ENCODE assay signal across 16 cellular contexts in genomic region chr17:45574376-45574775, GRCh38.
DNase-seq lines count a peak whose midpoint lies in the region; ATAC-seq, FAIRE-seq and TF ChIP-seq lines count a peak whose summit lies in the region.
"Had no signal": no experiment of that assay in that cellular context is flagged by ENCODE, and none has a peak within 500 bp of the region (broad histone marks: within the 10 kb centered on the region; RNA-seq: fewer than 3 reads in every experiment).

No MANE protein-coding gene starts in this region.

- H3K4me1 Mint-ChIP-seq in astrocyte (ENCODE audit: low read depth, unreplicated experiment): peaks cover 15% of the 10 kb centered on the region

- H3K27ac ChIP-seq in A549 (no peak overlapping the region), GM23248 (peak overlapping the region; percentile 41; the same call in 1 of the 2 replicates), astrocyte (ENCODE audit: low read depth, low read length) (no peak overlapping the region), hepatocyte (no peak overlapping the region)

- peaks cover 2% of the 10 kb centered on the region for H3K36me3 Mint-ChIP-seq in astrocyte (ENCODE audit: low read depth, unreplicated experiment)

- POLR2A ChIA-PET in A549 (lab: Yijun Ruan, JAX): no interaction called here

- H3K4me1 ChIP-seq in A549 (peaks cover 16% of the 10 kb centered on the region; the same call in 2 of the 3 replicates), GM23248 (ENCODE audit: insufficient read depth) (peaks cover 15% of the 10 kb centered on the region), astrocyte (ENCODE audit: insufficient read depth, low read length) (peaks cover 7% of the 10 kb centered on the region), hepatocyte (ENCODE audit: insufficient read depth) (no peaks in the 10 kb centered on the region)

- in situ Hi-C loops in GM23248 (cut with MboI): no loop called here

- H3K9me3 ChIP-seq in A549 (no peaks in the 10 kb centered on the region), GM23248 (ENCODE audit: low read depth) (no peaks in the 10 kb centered on the region), astrocyte (ENCODE audit: insufficient read depth, low read depth, low read length) (no peaks in the 10 kb centered on the region), hepatocyte (ENCODE audit: low read depth) (no peaks in the 10 kb centered on the region)

- no peaks in the 10 kb centered on the region for H3K27me3 ChIP-seq in GM23248 (replicated peaks; ENCODE audit: insufficient read depth)
- H3K27me3 ChIP-seq in astrocyte (ENCODE audit: insufficient read depth, low read length): no peaks in the 10 kb centered on the region
- no peaks in the 10 kb centered on the region for H3K27me3 ChIP-seq in hepatocyte

- peak; percentile 13 for FAIRE-seq in A549 (lab: Jason Lieb, UNC)
- no peak for FAIRE-seq in astrocyte (lab: Jason Lieb, UNC)

- peaks cover 52% of the 10 kb centered on the region for H3K79me2 ChIP-seq in GM23248 (ENCODE audit: insufficient read depth)
- peaks cover 46% of the 10 kb centered on the region for H3K79me2 ChIP-seq in astrocyte (ENCODE audit: insufficient read depth, low read length)
- peaks cover 52% of the 10 kb centered on the region for H3K79me2 ChIP-seq in hepatocyte

- H3K9me2 ChIP-seq in GM23248 (ENCODE audit: insufficient read depth) (no peaks in the 10 kb centered on the region), hepatocyte (replicated peaks; ENCODE audit: insufficient read depth) (no peaks in the 10 kb centered on the region)

- no peaks in the 10 kb centered on the region for H3K36me3 ChIP-seq in GM23248 (ENCODE audit: low read depth)
- H3K36me3 ChIP-seq in astrocyte (ENCODE audit: insufficient read depth, low read length): no peaks in the 10 kb centered on the region
- no peaks in the 10 kb centered on the region for H3K36me3 ChIP-seq in hepatocyte (replicated peaks; ENCODE audit: insufficient read depth, low read depth)

- DNase-seq in A549 (ENCODE audit: low read depth in 1 of 2, low spot score in 1 of 2) (peak in 1 of 2 experiments; percentile 10), GM23248 (peak; percentile 41), astrocyte (ENCODE audit: low read depth) (peak; percentile 57), hepatocyte (ENCODE audit: low spot score) (peak; percentile 4), GM19238 (ENCODE audit: insufficient read length, low spot score) (no peak), NCI-H1417 treated with DMSO at 0.1 percent for 48 hours (lab: John Stamatoyannopoulos, UW) (no peak), NCI-H82 (lab: John Stamatoyannopoulos, UW) (no peak)
- DNase-seq: activated CD4-positive, alpha-beta T cell treated with anti-CD3 and anti-CD28 coated beads, Interleukin-2, amount 50 U/mL, for 48 hours; amygdala; hypothalamus; NCI-H1436; SIG-M5; stimulated activated CD4-positive, alpha-beta T cell treated with anti-CD3 and anti-CD28 coated beads, Interleukin-1b, Interleukin-23, amount 100 ng/mL, for 48 hours had no signal

- no peaks in the 10 kb centered on the region for H3K27me3 Mint-ChIP-seq in astrocyte (ENCODE audit: low read depth, unreplicated experiment)
- H3K27me3 Mint-ChIP-seq: dendritic cell treated with granulocyte-macrophage colony-stimulating factor and Interleukin-4, amounts not matched to agents 40 ng/mL and 50 ng/mL, for 4 days had no signal

- peak in 1 of 2 experiments; percentile 42; a peak in 3 of 6 replicates for ATAC-seq in A549
- ATAC-seq in HG02798 (IDR thresholded peaks at IDR 0.05; ENCODE audit: poor library complexity, unreplicated experiment): no peak
- ATAC-seq: esophagus mucosa had no signal

- H3K27ac Mint-ChIP-seq in astrocyte (ENCODE audit: unreplicated experiment): no peak overlapping the region
- H3K27ac Mint-ChIP-seq: dendritic cell treated with granulocyte-macrophage colony-stimulating factor and Interleukin-4, amounts not matched to agents 40 ng/mL and 50 ng/mL, for 4 days had no signal

- H2AFZ ChIP-seq in GM23248 (no peak overlapping the region), astrocyte (ENCODE audit: low read depth, low read length) (no peak overlapping the region), hepatocyte (no peak overlapping the region)

- H3K9ac ChIP-seq in GM23248 (no peak overlapping the region), astrocyte (ENCODE audit: low read length) (no peak overlapping the region)

- TF ChIP-seq CTCF in A549 (IDR thresholded peaks at IDR 0.05) (no peak), astrocyte (IDR thresholded peaks at IDR 0.05; ENCODE audit: insufficient read depth, low read depth, low read length) (no peak), hepatocyte (IDR thresholded peaks at IDR 0.05; ENCODE audit: poor library complexity) (no peak)

- no peaks in the 10 kb centered on the region for H4K20me1 ChIP-seq in GM23248 (ENCODE audit: insufficient read depth)
- H4K20me1 ChIP-seq in astrocyte (ENCODE audit: insufficient read depth, low read length): peaks cover 34% of the 10 kb centered on the region
- H4K20me1 ChIP-seq in hepatocyte (ENCODE audit: insufficient read depth, poor library complexity, severe bottlenecking): peaks cover 15% of the 10 kb centered on the region

- TF ChIP-seq RAD21 in A549 (conservative IDR thresholded peaks at IDR 0.05 in 1 of 2, IDR thresholded peaks at IDR 0.05 in 1 of 2): no peak

- no peaks in the 10 kb centered on the region for H3K9me3 Mint-ChIP-seq in astrocyte (ENCODE audit: unreplicated experiment)
- H3K9me3 Mint-ChIP-seq: dendritic cell treated with granulocyte-macrophage colony-stimulating factor and Interleukin-4, amounts not matched to agents 40 ng/mL and 50 ng/mL, for 4 days had no signal

- WGBS in A549 (ENCODE audit: missing lambda C conversion rate): 60% methylated on average over 3 of the region's 3 CpGs
- WGBS in GM23248 (ENCODE audit: low coverage in 1 of 2, low lambda C conversion rate in 2 of 2, missing lambda C conversion rate in 2 of 2), 2 experiments: 42 to 46% methylated on average over 3 of the region's 3 CpGs
- WGBS in hepatocyte (ENCODE audit: low lambda C conversion rate, missing lambda C conversion rate): 74% methylated on average over 3 of the region's 3 CpGs

- H3K4me3 ChIP-seq in A549: no peak overlapping the region
- 0 out of 2 replicates have a peak overlapping the region, but pooled peaks have one; percentile 20 for H3K4me3 ChIP-seq in GM23248
- no peak overlapping the region for H3K4me3 ChIP-seq in astrocyte (ENCODE audit: insufficient read depth, low read depth, low read length)
- no peak overlapping the region for H3K4me3 ChIP-seq in hepatocyte

- H3F3A ChIP-seq in GM23248 (ENCODE audit: insufficient read depth): 0 out of 2 replicates have a peak, but pooled peaks cover 6% of the 10 kb centered on the region

- H3K4me3 Mint-ChIP-seq in astrocyte (ENCODE audit: unreplicated experiment): no peak overlapping the region
- H3K4me3 Mint-ChIP-seq: dendritic cell treated with granulocyte-macrophage colony-stimulating factor and Interleukin-4, amounts not matched to agents 40 ng/mL and 50 ng/mL, for 4 days had no signal

- TF ChIP-seq EP300 in A549 (IDR thresholded peaks at IDR 0.05): no peak

- CTCF ChIA-PET in A549 (lab: Yijun Ruan, JAX): interaction anchor here (1.5 kb wide), 1 partner anchor 620 kb away, joined by 4 read pairs; no protein-coding TSS in a partner anchor

- no peak for TF ChIP-seq POLR2A in A549 (IDR thresholded peaks at IDR 0.05; ENCODE audit: low read length)

- H3K4me2 ChIP-seq in A549 (0 out of 3 replicates have a peak overlapping the region, but pooled peaks have one; percentile 0), GM23248 (ENCODE audit: unreplicated experiment) (peak overlapping the region; percentile 46), astrocyte (ENCODE audit: low read length) (peak overlapping the region; percentile 28), hepatocyte (no peak overlapping the region)

TF ChIP-seq in A549, 52 proteins besides CTCF, POLR2A, EP300 and RAD21:
- TF ChIP-seq NFE2L2 (conservative IDR thresholded peaks at IDR 0.05; ENCODE audit: low read length): no peak
- TF ChIP-seq REST (IDR thresholded peaks at IDR 0.05): no peak
- TF ChIP-seq HOXA7 (CRISPR knock-in tag; IDR thresholded peaks at IDR 0.05): no peak
- no peak for TF ChIP-seq RARB (CRISPR knock-in tag; IDR thresholded peaks at IDR 0.05)
- TF ChIP-seq MYC (IDR thresholded peaks at IDR 0.05; ENCODE audit: borderline replicate concordance, low read length): no peak
- no peak for TF ChIP-seq CHD2 (IDR thresholded peaks at IDR 0.05; ENCODE audit: low read length, partially characterized antibody)
- TF ChIP-seq NR3C1 (IDR thresholded peaks at IDR 0.05): no peak
- TF ChIP-seq MAX (IDR thresholded peaks at IDR 0.05): no peak
- no peak for TF ChIP-seq KDM1A (IDR thresholded peaks at IDR 0.05; ENCODE audit: low read depth)
- no peak for TF ChIP-seq KDM5A (IDR thresholded peaks at IDR 0.05)

Comparison
In these comparisons a context has a peak if more than half of its experiments do, and no peak if none do; other contexts are left out.
1. DNase-seq: peak in GM23248 (single experiment), astrocyte (single experiment) and hepatocyte (single experiment); none in GM19238 (single experiment), NCI-H1417 treated with DMSO at 0.1 percent for 48 hours (single experiment) and NCI-H82 (single experiment).